In genomic region chr13:42740753-42741152, GRCh38 we compare ENCODE assay signal across 1 cellular context.
TF ChIP-seq lines count a peak whose summit lies in the region.

No MANE protein-coding gene starts in this region.

TF ChIP-seq in A549, 52 proteins besides CTCF, POLR2A, EP300 and RAD21:
- TF ChIP-seq ELK1 (IDR thresholded peaks at IDR 0.05; ENCODE audit: low read depth, low read length): no peak
- TF ChIP-seq RCOR1 (IDR thresholded peaks at IDR 0.05; ENCODE audit: low read depth, low read length): no peak
- TF ChIP-seq ZC3H11A (IDR thresholded peaks at IDR 0.05): no peak
- TF ChIP-seq CHD4 (IDR thresholded peaks at IDR 0.05; ENCODE audit: borderline replicate concordance): no peak
- no peak for TF ChIP-seq ZSCAN20 (CRISPR knock-in tag; IDR thresholded peaks at IDR 0.05)
- no peak for TF ChIP-seq NR3C1 (IDR thresholded peaks at IDR 0.05)
- TF ChIP-seq NPAS2 (CRISPR knock-in tag; IDR thresholded peaks at IDR 0.05; ENCODE audit: borderline replicate concordance): no peak
- TF ChIP-seq TP53 (CRISPR knock-in tag; IDR thresholded peaks at IDR 0.05): no peak
